12 cellular contexts compared by ENCODE assay signal in genomic region chr5:39580702-39581498, GRCh38.
DNase-seq lines count a peak whose midpoint lies in the region; ATAC-seq and TF ChIP-seq lines count a peak whose summit lies in the region.
"Had no signal": no experiment of that assay in that cellular context is flagged by ENCODE, and none has a peak within 500 bp of the region (broad histone marks: within the 10 kb centered on the region; RNA-seq: fewer than 3 reads in every experiment).

No MANE protein-coding gene starts in this region.

- POLR2A ChIA-PET in activated CD4-positive, alpha-beta T cell treated with anti-CD3 and anti-CD28 coated beads for 36 hours (lab: Charles Lee): no interaction called here

- H3K27ac Mint-ChIP-seq in HFFc6: no peak overlapping the region
- H3K27ac Mint-ChIP-seq in activated CD4-positive, alpha-beta T cell treated with anti-CD3 and anti-CD28 coated beads for 36 hours: no peak overlapping the region

- CTCF ChIA-PET in activated CD4-positive, alpha-beta T cell treated with anti-CD3 and anti-CD28 coated beads for 36 hours (lab: Charles Lee): interaction anchor here (0.9 to 1.4 kb wide), 7 partner anchors 9 to 205 kb away, joined by 3 to 8 read pairs (median 3); no protein-coding TSS in a partner anchor

- peaks cover 26% of the 10 kb centered on the region for H3K4me1 Mint-ChIP-seq in HFFc6 (ENCODE audit: low read depth)
- H3K4me1 Mint-ChIP-seq in activated CD4-positive, alpha-beta T cell treated with anti-CD3 and anti-CD28 coated beads for 36 hours: peaks cover 8% of the 10 kb centered on the region
- H3K4me1 Mint-ChIP-seq: brain had no signal

- peaks cover 22% of the 10 kb centered on the region; the same call in 1 of the 2 replicates for H3K27me3 Mint-ChIP-seq in HFFc6 (ENCODE audit: insufficient read depth)
- H3K27me3 Mint-ChIP-seq in activated CD4-positive, alpha-beta T cell treated with anti-CD3 and anti-CD28 coated beads for 36 hours: no peaks in the 10 kb centered on the region

- H3K36me3 Mint-ChIP-seq in HFFc6 (ENCODE audit: low read depth): no peaks in the 10 kb centered on the region
- no peaks in the 10 kb centered on the region for H3K36me3 Mint-ChIP-seq in activated CD4-positive, alpha-beta T cell treated with anti-CD3 and anti-CD28 coated beads for 36 hours (ENCODE audit: low read depth)
- H3K36me3 Mint-ChIP-seq: brain had no signal

- no peak for ATAC-seq in HG02588 (IDR thresholded peaks at IDR 0.05; ENCODE audit: unreplicated experiment)
- no peak for ATAC-seq in HG03039 (IDR thresholded peaks at IDR 0.05; ENCODE audit: unreplicated experiment)
- ATAC-seq in activated CD4-positive, alpha-beta T cell treated with anti-CD3 and anti-CD28 coated beads for 36 hours: no peak

- intact Hi-C loops in posterior vena cava (cut with DNase I): loop anchor here in 1 of 2 donors (10.0 kb wide), 1 partner anchor 1104 kb away; no protein-coding TSS in a partner anchor
- intact Hi-C loops in activated CD4-positive, alpha-beta T cell treated with anti-CD3 and anti-CD28 coated beads for 36 hours (cut with DNase I, micrococcal nuclease): no loop called here

- TF ChIP-seq CTCF in HFFc6 (IDR thresholded peaks at IDR 0.05): no peak

- H3K4me3 Mint-ChIP-seq in HFFc6: no peak overlapping the region
- no peak overlapping the region for H3K4me3 Mint-ChIP-seq in activated CD4-positive, alpha-beta T cell treated with anti-CD3 and anti-CD28 coated beads for 36 hours
- H3K4me3 Mint-ChIP-seq: brain had no signal

- H3K9me3 Mint-ChIP-seq in HFFc6: no peaks in the 10 kb centered on the region
- H3K9me3 Mint-ChIP-seq in activated CD4-positive, alpha-beta T cell treated with anti-CD3 and anti-CD28 coated beads for 36 hours (ENCODE audit: low read depth): no peaks in the 10 kb centered on the region
- H3K9me3 Mint-ChIP-seq: brain had no signal

- DNase-seq in AG08395 (ENCODE audit: low spot score) (peak; percentile 61), HFFc6 (peak; percentile 18), brain pericyte (ENCODE audit: low read depth, low spot score) (peak; percentile 50), lung microvascular endothelial cell (ENCODE audit: low read depth in 2 of 2) (peak; percentile 2 to 30), posterior vena cava (ENCODE audit: low spot score) (no peak)
- no peak for DNase-seq in activated CD4-positive, alpha-beta T cell treated with anti-CD3 and anti-CD28 coated beads for 36 hours
- DNase-seq: activated T-cell treated with anti-CD3 and anti-CD28 coated beads, Interleukin-2, amount 50 U/mL, for 48 hours; GF-D8; SHP77 treated with DMSO at 0.1 percent for 48 hours had no signal

Comparison
In these comparisons a context has a peak if more than half of its experiments do, and no peak if none do; other contexts are left out.
1. DNase-seq: peak in AG08395 (single experiment), HFFc6 (single experiment), brain pericyte (single experiment) and lung microvascular endothelial cell (2 of 2); none in posterior vena cava (single experiment) and activated CD4-positive, alpha-beta T cell treated with anti-CD3 and anti-CD28 coated beads for 36 hours (single experiment).